Comparison of ENCODE assay signal across 16 cellular contexts in genomic region chr2:128593518-128594272, GRCh38.
DNase-seq lines count a peak whose midpoint lies in the region; TF ChIP-seq lines count a peak whose summit lies in the region.
"Had no signal": no experiment of that assay in that cellular context is flagged by ENCODE, and none has a peak within 500 bp of the region (broad histone marks: within the 10 kb centered on the region; RNA-seq: fewer than 3 reads in every experiment).

No MANE protein-coding gene starts in this region.

- H2BK15ac ChIP-seq in mesendoderm (replicated peaks; ENCODE audit: low read depth) = no peak overlapping the region

- no peak overlapping the region for H3K4me3 ChIP-seq in mesendoderm (ENCODE audit: low read length)
- H3K4me3 ChIP-seq in testis = no peak overlapping the region
- H3K4me3 ChIP-seq in dorsolateral prefrontal cortex = no peak overlapping the region
- H3K4me3 ChIP-seq: left lung had no signal

- H2BK5ac ChIP-seq in mesendoderm (ENCODE audit: low read length) = no peak overlapping the region

- H3K36me3 ChIP-seq in mesendoderm (ENCODE audit: control insufficient read depth, insufficient read depth, low read length) (no peaks in the 10 kb centered on the region), testis (ENCODE audit: low read depth, missing control alignments) (no peaks in the 10 kb centered on the region)
- H3K36me3 ChIP-seq: left lung had no signal

- no peaks in the 10 kb centered on the region for H3K4me1 ChIP-seq in mesendoderm (ENCODE audit: control insufficient read depth, low read depth, low read length)
- peaks cover 21% of the 10 kb centered on the region for H3K4me1 ChIP-seq in testis
- H3K4me1 ChIP-seq: left lung had no signal

- H3K27me3 ChIP-seq in mesendoderm (ENCODE audit: insufficient read depth, low read length, poor library complexity) (no peaks in the 10 kb centered on the region), testis (no peaks in the 10 kb centered on the region), dorsolateral prefrontal cortex (no peaks in the 10 kb centered on the region)
- H3K27me3 ChIP-seq: left lung had no signal

- peak overlapping the region; percentile 25 for H3K56ac ChIP-seq in mesendoderm (ENCODE audit: low read length)

- DNase-seq in amniotic epithelial cell (ENCODE audit: low read depth) (peak; percentile 69), cardiac septum (ENCODE audit: low spot score) (peak; percentile 76), mesendoderm (peak; percentile 41), testis (peak; percentile 16), SK-N-DZ (ENCODE audit: low spot score) (no peak), dorsolateral prefrontal cortex (no peak), putamen (ENCODE audit: low spot score) (no peak)
- DNase-seq: activated CD4-positive, alpha-beta T cell treated with anti-CD3 and anti-CD28 coated beads for 1 hour; activated T-cell treated with anti-CD3 and anti-CD28 coated beads for 4 hours; cerebellar nuclear complex; DND-41; glutamatergic neuron; GOT3; left lung; naive B cell; NCI-H2107 had no signal

- TF ChIP-seq POLR2A in testis (IDR thresholded peaks at IDR 0.05) = no peak

- no CpG with 5 or more reads among the region's 13 CpGs for WGBS in mesendoderm (ENCODE audit: extremely low coverage, insufficient coverage, low lambda C conversion rate)
- WGBS in testis, 2 donors = 81 to 82% methylated on average over 12 to 13 of the region's 13 CpGs

- no peaks in the 10 kb centered on the region for H3K79me1 ChIP-seq in mesendoderm (ENCODE audit: low read length)

- H2AK5ac ChIP-seq in mesendoderm (ENCODE audit: low read length) = no peak overlapping the region

- no peaks in the 10 kb centered on the region for H3K9me3 ChIP-seq in testis
- H3K9me3 ChIP-seq: left lung had no signal

- H3K27ac ChIP-seq in mesendoderm (ENCODE audit: low read depth, low read length) = no peak overlapping the region
- no peak overlapping the region for H3K27ac ChIP-seq in testis
- no peak overlapping the region for H3K27ac ChIP-seq in dorsolateral prefrontal cortex
- H3K27ac ChIP-seq: left lung had no signal

- no peak overlapping the region for H4K5ac ChIP-seq in mesendoderm (ENCODE audit: low read length)

- H3K4me2 ChIP-seq in mesendoderm (ENCODE audit: low read length) = no peak overlapping the region

- no peak overlapping the region for H3K9ac ChIP-seq in mesendoderm (ENCODE audit: low read length)

- no peaks in the 10 kb centered on the region for H3K79me2 ChIP-seq in mesendoderm (ENCODE audit: control insufficient read depth, insufficient read depth, low read length)

- TF ChIP-seq CTCF in testis (IDR thresholded peaks at IDR 0.05) = no peak
- TF ChIP-seq CTCF in dorsolateral prefrontal cortex (IDR thresholded peaks at IDR 0.05 in 54 of 56, conservative IDR thresholded peaks at IDR 0.05 in 2 of 56; ENCODE audit: low read depth in 1 of 56, partially characterized antibody in 56 of 56) = no peak

- H2BK120ac ChIP-seq in mesendoderm (ENCODE audit: low read depth, low read length) = no peak overlapping the region

- no peak overlapping the region for H3K23ac ChIP-seq in mesendoderm (ENCODE audit: low read length)

- H4K8ac ChIP-seq in mesendoderm (ENCODE audit: low read depth, low read length) = no peak overlapping the region

- intact Hi-C loops in cardiac septum (cut with DNase I) (no loop called here), testis (cut with DNase I; ENCODE audit: low total_unique reads) (no loop called here), dorsolateral prefrontal cortex (cut with DNase I) (no loop called here)

- H3K18ac ChIP-seq in mesendoderm (ENCODE audit: low read length) = no peak overlapping the region

- no peak overlapping the region for H3K4ac ChIP-seq in mesendoderm (ENCODE audit: low read depth, low read length)

Comparison
In these comparisons a context has a peak if more than half of its experiments do, and no peak if none do; other contexts are left out.
1. DNase-seq: peak in amniotic epithelial cell (single experiment), cardiac septum (single experiment), mesendoderm (single experiment) and testis (single experiment); none in SK-N-DZ (single experiment), dorsolateral prefrontal cortex (0 of 10) and putamen (single experiment).